Comparison of ENCODE assay signal across 8 cellular contexts in the genomic region with DNA sequence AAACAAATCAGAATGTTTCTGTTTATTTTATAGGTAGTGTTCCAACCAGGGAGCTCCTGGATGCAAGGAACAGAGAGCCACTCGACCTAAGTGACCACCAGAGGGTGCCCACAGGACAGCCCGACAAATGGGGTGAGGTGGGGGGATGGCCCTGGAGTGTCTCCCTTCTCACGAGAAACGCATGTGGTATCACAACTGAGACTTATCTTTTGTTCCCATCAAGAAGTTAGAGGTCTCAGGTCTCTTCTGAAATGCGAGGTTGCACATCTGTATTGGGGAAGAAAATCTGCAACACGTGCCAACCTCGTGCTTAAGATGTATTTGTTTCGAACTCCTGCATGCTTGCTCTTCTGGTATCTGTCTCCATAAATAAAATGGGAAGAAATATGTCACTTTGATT.
DNase-seq lines count a peak whose midpoint lies in the region; ATAC-seq and TF ChIP-seq lines count a peak whose summit lies in the region.

No MANE protein-coding gene starts in this region.

- H3K9me3 Mint-ChIP-seq in activated naive CD8-positive, alpha-beta T cell treated with anti-CD3 and anti-CD28 coated beads, Interleukin-2, amount 50 U/mL, for 24 hours, result no peaks in the 10 kb centered on the region
- H3K9me3 Mint-ChIP-seq in activated naive CD8-positive, alpha-beta T cell treated with anti-CD3 and anti-CD28 coated beads for 36 hours, result peaks cover 11% of the 10 kb centered on the region

- H3K27me3 ChIP-seq in OCI-LY3 (ENCODE audit: low read depth, low read length) (peaks cover 32% of the 10 kb centered on the region), tibial artery (no peaks in the 10 kb centered on the region)

- H3K4me1 Mint-ChIP-seq in activated naive CD8-positive, alpha-beta T cell treated with anti-CD3 and anti-CD28 coated beads, Interleukin-2, amount 50 U/mL, for 24 hours, result peaks cover 27% of the 10 kb centered on the region
- H3K4me1 Mint-ChIP-seq in activated naive CD8-positive, alpha-beta T cell treated with anti-CD3 and anti-CD28 coated beads for 36 hours, result peaks cover 8% of the 10 kb centered on the region

- H3K9ac ChIP-seq in OCI-LY3 (ENCODE audit: low read length), result no peak overlapping the region

- H3K4me3 ChIP-seq in OCI-LY3 (ENCODE audit: low read length), result no peak overlapping the region
- H3K4me3 ChIP-seq in tibial artery, result no peak overlapping the region

- intact Hi-C loops in tibial artery (cut with DNase I; ENCODE audit: low total_unique reads), result no loop called here

- H3K4me3 Mint-ChIP-seq in activated naive CD8-positive, alpha-beta T cell treated with anti-CD3 and anti-CD28 coated beads, Interleukin-2, amount 50 U/mL, for 24 hours, result no peak overlapping the region
- H3K4me3 Mint-ChIP-seq in activated naive CD8-positive, alpha-beta T cell treated with anti-CD3 and anti-CD28 coated beads for 36 hours, result no peak overlapping the region

- DNase-seq in activated naive CD8-positive, alpha-beta T cell treated with anti-CD3 and anti-CD28 coated beads, Interleukin-2, amount 50 U/mL, for 24 hours, result peak; percentile 22
- DNase-seq in activated naive CD8-positive, alpha-beta T cell treated with anti-CD3 and anti-CD28 coated beads for 36 hours, result no peak
- DNase-seq in fibroblast of the conjunctiva (ENCODE audit: low read depth) (peak; percentile 18), tibial artery (no peak), epidermal melanocyte (ENCODE audit: insufficient read length, low spot score) (no peak), superior temporal gyrus (ENCODE audit: extremely low spot score) (no peak)

- no peaks in the 10 kb centered on the region for H3K4me1 ChIP-seq in OCI-LY3 (ENCODE audit: low read length)
- no peaks in the 10 kb centered on the region for H3K4me1 ChIP-seq in tibial artery

- no peaks in the 10 kb centered on the region for H3K79me2 ChIP-seq in OCI-LY3 (ENCODE audit: low read length)

- H3K36me3 Mint-ChIP-seq in activated naive CD8-positive, alpha-beta T cell treated with anti-CD3 and anti-CD28 coated beads, Interleukin-2, amount 50 U/mL, for 24 hours (ENCODE audit: low read depth), result peaks cover 4% of the 10 kb centered on the region
- H3K36me3 Mint-ChIP-seq in activated naive CD8-positive, alpha-beta T cell treated with anti-CD3 and anti-CD28 coated beads for 36 hours, result no peaks in the 10 kb centered on the region

- no peaks in the 10 kb centered on the region for H3K36me3 ChIP-seq in OCI-LY3 (replicated peaks; ENCODE audit: low read depth, low read length)
- H3K36me3 ChIP-seq in tibial artery, result no peaks in the 10 kb centered on the region

- no peak overlapping the region for H3K4me2 ChIP-seq in OCI-LY3 (ENCODE audit: low read length)

- no peak overlapping the region for H2AFZ ChIP-seq in OCI-LY3 (ENCODE audit: low read depth, low read length)

- peaks cover 11% of the 10 kb centered on the region for H3K27me3 Mint-ChIP-seq in activated naive CD8-positive, alpha-beta T cell treated with anti-CD3 and anti-CD28 coated beads, Interleukin-2, amount 50 U/mL, for 24 hours
- H3K27me3 Mint-ChIP-seq in activated naive CD8-positive, alpha-beta T cell treated with anti-CD3 and anti-CD28 coated beads for 36 hours, result peaks cover 32% of the 10 kb centered on the region

- H3K27ac ChIP-seq in OCI-LY3 (ENCODE audit: low read length) (no peak overlapping the region), tibial artery (no peak overlapping the region)

- ATAC-seq in activated naive CD8-positive, alpha-beta T cell treated with anti-CD3 and anti-CD28 coated beads, Interleukin-2, amount 50 U/mL, for 24 hours, result peak; percentile 59
- ATAC-seq in HG03108 (IDR thresholded peaks at IDR 0.05; ENCODE audit: unreplicated experiment), result no peak

- no peaks in the 10 kb centered on the region for H3K9me3 ChIP-seq in OCI-LY3 (ENCODE audit: insufficient read depth, low read length)
- no peaks in the 10 kb centered on the region for H3K9me3 ChIP-seq in tibial artery

- peak overlapping the region; percentile 25 for H3K27ac Mint-ChIP-seq in activated naive CD8-positive, alpha-beta T cell treated with anti-CD3 and anti-CD28 coated beads, Interleukin-2, amount 50 U/mL, for 24 hours
- H3K27ac Mint-ChIP-seq in activated naive CD8-positive, alpha-beta T cell treated with anti-CD3 and anti-CD28 coated beads for 36 hours, result no peak overlapping the region

- peak; percentile 57 for TF ChIP-seq CTCF in OCI-LY3 (IDR thresholded peaks at IDR 0.05; ENCODE audit: low read depth, low read length)
- peak; percentile 43 to 45 for TF ChIP-seq CTCF in tibial artery (IDR thresholded peaks at IDR 0.05)

- no peaks in the 10 kb centered on the region for H4K20me1 ChIP-seq in OCI-LY3 (ENCODE audit: insufficient read depth, low read length)

Comparison
In these comparisons a context has a peak if more than half of its experiments do, and no peak if none do; other contexts are left out.
1. DNase-seq: peak in activated naive CD8-positive, alpha-beta T cell treated with anti-CD3 and anti-CD28 coated beads, Interleukin-2, amount 50 U/mL, for 24 hours (single experiment) and fibroblast of the conjunctiva (single experiment); none in activated naive CD8-positive, alpha-beta T cell treated with anti-CD3 and anti-CD28 coated beads for 36 hours (single experiment), tibial artery (0 of 2), epidermal melanocyte (single experiment) and superior temporal gyrus (single experiment).